Comparison of ENCODE assay signal across 26 cellular contexts in genomic region chr7:12258074-12258473, GRCh38. TPM values are rescaled to one million over a fixed set of nuclear protein-coding genes. Genes with fewer than 3 reads are reported as not detected.
DNase-seq lines count a peak whose midpoint lies in the region; ATAC-seq and TF ChIP-seq lines count a peak whose summit lies in the region.
"Had no signal": no experiment of that assay in that cellular context is flagged by ENCODE, and none has a peak within 500 bp of the region (broad histone marks: within the 10 kb centered on the region; RNA-seq: fewer than 3 reads in every experiment).

No MANE protein-coding gene starts in this region.

- H3K9me2 ChIP-seq in GM23338 (ENCODE audit: insufficient read depth) = no peaks in the 10 kb centered on the region

- CTCF ChIA-PET in CD4-positive, alpha-beta memory T cell (lab: Charles Lee; ENCODE audit: partially characterized antibody) = interaction anchor here (0.6 to 2.7 kb wide), 8 partner anchors 8 to 426 kb away, joined by 3 to 11 read pairs (median 3); no protein-coding TSS in a partner anchor
- CTCF ChIA-PET in naive thymus-derived CD4-positive, alpha-beta T cell (lab: Charles Lee) = interaction anchor here (0.9 kb wide), 1 partner anchor 47 kb away, joined by 4 read pairs; the partner anchor contains the start of gene TMEM106B

- intact Hi-C loops in CD4-positive, alpha-beta memory T cell (cut with micrococcal nuclease) = loop anchor here (10.0 kb wide), 1 partner anchor 427 kb away; the partner anchor contains the start of gene ARL4A
- intact Hi-C loops in naive thymus-derived CD4-positive, alpha-beta T cell (cut with micrococcal nuclease) = loop anchor here in 1 of 2 donors (5.0 kb wide), 3 partner anchors 64 to 144 kb away; partner anchors contain the start of gene VWDE
- intact Hi-C loops in left lung (cut with DNase I) = no loop called here

- no peaks in the 10 kb centered on the region for H3K36me3 Mint-ChIP-seq in CD4-positive, alpha-beta memory T cell
- H3K36me3 Mint-ChIP-seq in GM23338 (ENCODE audit: low read depth) = no peaks in the 10 kb centered on the region
- peaks cover 0 to 16% (median under 1%) of the 10 kb centered on the region in 5 donors for H3K36me3 Mint-ChIP-seq in naive thymus-derived CD4-positive, alpha-beta T cell
- H3K36me3 Mint-ChIP-seq: immature natural killer cell had no signal

- peak overlapping the region; percentile 60; the same call in 1 of the 2 replicates for H2AFZ ChIP-seq in GM23338
- H2AFZ ChIP-seq: parathyroid adenoma had no signal

- H3K4me1 ChIP-seq in CD4-positive, alpha-beta memory T cell (ENCODE audit: insufficient read depth, low read length) = peaks cover 38% of the 10 kb centered on the region
- H3K4me1 ChIP-seq in GM23338 (ENCODE audit: insufficient read depth) (no peaks in the 10 kb centered on the region), left lung (peaks cover 0 to 6% of the 10 kb centered on the region in 2 donors)
- H3K4me1 ChIP-seq in naive thymus-derived CD4-positive, alpha-beta T cell (ENCODE audit: control insufficient read depth in 2 of 2, insufficient read depth in 2 of 2, low read length in 2 of 2) = peaks cover 23% of the 10 kb centered on the region in 2 donors
- H3K4me1 ChIP-seq: adrenal gland, esophagus muscularis mucosa, parathyroid adenoma had no signal

- POLR2A ChIA-PET in CD4-positive, alpha-beta memory T cell (lab: Charles Lee; ENCODE audit: partially characterized antibody) = interaction anchor here (0.6 to 2.8 kb wide), 11 partner anchors 10 to 185 kb away, joined by 3 to 46 read pairs (median 4); partner anchors contain the start of gene TMEM106B
- POLR2A ChIA-PET in naive thymus-derived CD4-positive, alpha-beta T cell (lab: Charles Lee) = interaction anchor here (0.8 to 2.8 kb wide), 3 partner anchors 35 to 47 kb away, joined by 3 to 20 read pairs (median 5); partner anchors contain the start of gene TMEM106B

- H3K4me2 ChIP-seq in GM23338 = no peak overlapping the region

- peaks cover 0 to 10% (median 0%) of the 10 kb centered on the region in 8 donors for H3K9me3 Mint-ChIP-seq in CD4-positive, alpha-beta memory T cell
- H3K9me3 Mint-ChIP-seq in GM23338 = peaks cover 9% of the 10 kb centered on the region; the same call in 1 of the 3 replicates
- H3K9me3 Mint-ChIP-seq in naive thymus-derived CD4-positive, alpha-beta T cell = peaks cover 0 to 11% (median 0%) of the 10 kb centered on the region in 11 donors
- H3K9me3 Mint-ChIP-seq: immature natural killer cell had no signal

- ATAC-seq in GM23338 (no peak), GM21515 (IDR thresholded peaks at IDR 0.05; ENCODE audit: unreplicated experiment) (no peak), left lung (no peak)
- no peak for ATAC-seq in naive thymus-derived CD4-positive, alpha-beta T cell
- ATAC-seq: HCT116 had no signal

- peak overlapping the region in 1 of 2 donors; percentile 50 for H3K4me3 ChIP-seq in CD4-positive, alpha-beta memory T cell (ENCODE audit: low read length in 2 of 2)
- H3K4me3 ChIP-seq in GM23338 = no peak overlapping the region
- H3K4me3 ChIP-seq in WI38 (ENCODE audit: low read depth, low read length) = peak overlapping the region; percentile 4; the same call in 1 of the 2 replicates
- H3K4me3 ChIP-seq in naive thymus-derived CD4-positive, alpha-beta T cell (ENCODE audit: low read length) = peak overlapping the region; percentile 26
- H3K4me3 ChIP-seq in left lung = no peak overlapping the region
- H3K4me3 ChIP-seq: esophagus muscularis mucosa, MG63 had no signal

- no peaks in the 10 kb centered on the region for H3K27me3 ChIP-seq in CD4-positive, alpha-beta memory T cell (ENCODE audit: insufficient read depth, low read length)
- H3K27me3 ChIP-seq in GM23338 (ENCODE audit: insufficient read depth) = no peaks in the 10 kb centered on the region
- H3K27me3 ChIP-seq in naive thymus-derived CD4-positive, alpha-beta T cell (ENCODE audit: control insufficient read depth in 2 of 2, insufficient read depth in 2 of 2, low read length in 2 of 2) = no peaks in the 10 kb centered on the region
- no peaks in the 10 kb centered on the region for H3K27me3 ChIP-seq in left lung
- H3K27me3 ChIP-seq: adrenal gland, brain microvascular endothelial cell, esophagus muscularis mucosa, MG63 had no signal

- DNase-seq in CD4-positive, alpha-beta memory T cell = no peak
- DNase-seq in GM23338 (ENCODE audit: low spot score) (no peak), globus pallidus (ENCODE audit: low spot score) (no peak), SKM-1 (lab: John Stamatoyannopoulos, UW; ENCODE audit: unreplicated experiment) (no peak), left lung (no peak)
- no peak for DNase-seq in naive thymus-derived CD4-positive, alpha-beta T cell
- DNase-seq: activated gamma-delta T cell treated with Interleukin-2 at 50 U/mL for 16 hours; activated T-cell treated with anti-CD3 and anti-CD28 coated beads, Interleukin-2, amount 50 U/mL, for 1 hour; adrenal gland; COR-L47; endodermal cell; hippocampal formation; MG63; NCI-H1417; NCI-H2081 treated with DMSO at 0.1 percent for 48 hours; NCI-H446 treated with DMSO at 0.1 percent for 48 hours; nephron progenitor cell; SHP77 treated with DMSO at 0.1 percent for 48 hours had no signal

- H3K27me3 Mint-ChIP-seq in CD4-positive, alpha-beta memory T cell = no peaks in the 10 kb centered on the region
- H3K27me3 Mint-ChIP-seq in GM23338 (ENCODE audit: insufficient read depth, low read depth, poor library complexity) = no peaks in the 10 kb centered on the region
- peaks cover 0 to 4% (median 0%) of the 10 kb centered on the region in 5 donors for H3K27me3 Mint-ChIP-seq in naive thymus-derived CD4-positive, alpha-beta T cell
- H3K27me3 Mint-ChIP-seq: stimulated activated naive CD8-positive, alpha-beta T cell treated with anti-CD3 and anti-CD28 coated beads, Interleukin-15, amount 100 ng/mL, for 72 hours had no signal

- H3K4me3 Mint-ChIP-seq in CD4-positive, alpha-beta memory T cell = no peak overlapping the region
- H3K4me3 Mint-ChIP-seq in GM23338 = no peak overlapping the region
- no peak overlapping the region for H3K4me3 Mint-ChIP-seq in naive thymus-derived CD4-positive, alpha-beta T cell
- H3K4me3 Mint-ChIP-seq: endodermal cell; immature natural killer cell; nephron progenitor cell; stimulated activated naive CD8-positive, alpha-beta T cell treated with anti-CD3 and anti-CD28 coated beads, Interleukin-15, amount 100 ng/mL, for 72 hours had no signal

- H3K27ac ChIP-seq in CD4-positive, alpha-beta memory T cell (ENCODE audit: low read depth, low read length) = peak overlapping the region; percentile 62
- H3K27ac ChIP-seq in GM23338 (ENCODE audit: low read depth) = no peak overlapping the region
- peak overlapping the region; percentile 28 for H3K27ac ChIP-seq in naive thymus-derived CD4-positive, alpha-beta T cell (ENCODE audit: low read depth, low read length)
- peak overlapping the region in 1 of 2 donors; percentile 57 for H3K27ac ChIP-seq in left lung
- H3K27ac ChIP-seq: adrenal gland, brain microvascular endothelial cell, esophagus muscularis mucosa, parathyroid adenoma had no signal

- no peaks in the 10 kb centered on the region for H3K9me3 ChIP-seq in CD4-positive, alpha-beta memory T cell (ENCODE audit: control insufficient read depth in 1 of 2, low read length in 2 of 2)
- H3K9me3 ChIP-seq in naive thymus-derived CD4-positive, alpha-beta T cell (ENCODE audit: control insufficient read depth in 2 of 3, low read length in 3 of 3) = no peaks in the 10 kb centered on the region
- peaks cover 0 to 4% of the 10 kb centered on the region in 2 donors for H3K9me3 ChIP-seq in left lung
- H3K9me3 ChIP-seq: adrenal gland, MG63 had no signal

- no peak for TF ChIP-seq CTCF in GM23338 (conservative IDR thresholded peaks at IDR 0.05; ENCODE audit: low read depth in 2 of 2)
- TF ChIP-seq CTCF in WI38 (IDR thresholded peaks at IDR 0.05; ENCODE audit: low read depth, low read length) = no peak
- TF ChIP-seq CTCF in left lung (IDR thresholded peaks at IDR 0.05) = no peak

- no peaks in the 10 kb centered on the region for H3K79me2 ChIP-seq in GM23338 (replicated peaks; ENCODE audit: insufficient read depth)
- H3K79me2 ChIP-seq: parathyroid adenoma had no signal

- no peaks in the 10 kb centered on the region for H3K36me3 ChIP-seq in CD4-positive, alpha-beta memory T cell (ENCODE audit: insufficient read depth, low read length)
- H3K36me3 ChIP-seq in GM23338 (ENCODE audit: insufficient read depth) (no peaks in the 10 kb centered on the region), left lung (no peaks in the 10 kb centered on the region)
- H3K36me3 ChIP-seq in naive thymus-derived CD4-positive, alpha-beta T cell (ENCODE audit: control insufficient read depth in 2 of 3, insufficient read depth in 3 of 3, low read length in 3 of 3) = no peaks in the 10 kb centered on the region
- H3K36me3 ChIP-seq: adrenal gland, brain microvascular endothelial cell, esophagus muscularis mucosa, MG63 had no signal

- no peaks in the 10 kb centered on the region for H4K20me1 ChIP-seq in GM23338 (replicated peaks; ENCODE audit: insufficient read depth)

- H3K27ac Mint-ChIP-seq in CD4-positive, alpha-beta memory T cell = no peak overlapping the region
- no peak overlapping the region for H3K27ac Mint-ChIP-seq in GM23338
- no peak overlapping the region for H3K27ac Mint-ChIP-seq in naive thymus-derived CD4-positive, alpha-beta T cell
- H3K27ac Mint-ChIP-seq: endodermal cell; nephron progenitor cell; stimulated activated naive CD8-positive, alpha-beta T cell treated with anti-CD3 and anti-CD28 coated beads, Interleukin-15, amount 100 ng/mL, for 72 hours had no signal

- peaks cover 4 to 8% (median 5%) of the 10 kb centered on the region in 4 donors for H3K4me1 Mint-ChIP-seq in CD4-positive, alpha-beta memory T cell
- no peaks in the 10 kb centered on the region for H3K4me1 Mint-ChIP-seq in GM23338
- peaks cover 0 to 12% (median 9%) of the 10 kb centered on the region in 7 donors for H3K4me1 Mint-ChIP-seq in naive thymus-derived CD4-positive, alpha-beta T cell
- H3K4me1 Mint-ChIP-seq: endodermal cell, nephron progenitor cell had no signal

- no peaks in the 10 kb centered on the region for H3F3A ChIP-seq in GM23338 (replicated peaks; ENCODE audit: low read depth)

TF ChIP-seq in GM23338, 12 proteins besides CTCF, POLR2A, EP300 and RAD21 (continues in another document):
- TF ChIP-seq JUNB (IDR thresholded peaks at IDR 0.05; ENCODE audit: unreplicated experiment) (no peak), STAT1 (IDR thresholded peaks at IDR 0.05; ENCODE audit: unreplicated experiment) (no peak), ZNF331 (CRISPR knock-in tag; IDR thresholded peaks at IDR 0.05; ENCODE audit: low read depth) (no peak), EZH2phosphoT487 (IDR thresholded peaks at IDR 0.05; ENCODE audit: unreplicated experiment) (no peak)

RNA-seq across cellular contexts. Expression of gene TMEM106B, which starts 47.0 kb away (rescaled TPM):
- 10 to 100 TPM; 56.9 to 62.2 TPM for total RNA-seq in CD4-positive, alpha-beta memory T cell
- 10 to 100 TPM; 37.2 to 46.6 TPM for polyA plus RNA-seq in CD4-positive, alpha-beta memory T cell
- total RNA-seq in GM23338 (2014; rRNA removed; shearing (Covaris generic)) = 36.1 and 42.8 TPM in 2 replicates
- 20.1 and 21.1 TPM in 2 replicates for polyA plus RNA-seq in GM23338 (2016; fragmentation: Nextera tagmentation; extraction: Ambion mirVana)
- total RNA-seq in naive thymus-derived CD4-positive, alpha-beta T cell = 10 to 100 TPM; 22.8 to 69.2 (median 40.1) TPM
- 10 to 100 TPM; 31.4 to 48.1 TPM for polyA plus RNA-seq in naive thymus-derived CD4-positive, alpha-beta T cell
- total RNA-seq in left lung = 10 to 100 TPM; 43.3 to 43.7 TPM

Comparison
In these comparisons a context has a peak if more than half of its experiments do, and no peak if none do; other contexts are left out.
1. H3K4me3 ChIP-seq: peak in WI38 (single experiment) and naive thymus-derived CD4-positive, alpha-beta T cell (single experiment); none in GM23338 (single experiment) and left lung (0 of 2).